In the genomic region with DNA sequence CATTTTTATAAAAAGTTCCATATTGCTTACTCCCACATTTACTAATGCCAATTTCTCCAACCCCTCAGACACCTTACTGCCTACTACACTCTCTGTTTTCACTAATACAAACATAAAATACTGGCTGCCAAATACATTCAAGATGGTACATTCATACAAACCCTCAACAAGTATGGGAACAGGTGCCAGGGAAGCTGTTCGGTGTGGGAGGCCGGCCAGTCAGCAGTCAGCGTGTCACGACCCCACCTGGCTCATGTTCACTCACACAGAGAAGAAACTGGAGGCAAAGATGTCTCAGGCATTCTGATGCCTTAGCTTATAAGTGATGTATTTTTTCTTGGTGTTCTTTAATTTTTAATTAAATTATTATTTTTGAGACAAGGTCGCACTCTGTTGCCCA, we compare ENCODE assay signal across 20 cellular contexts.
"Had no signal": no experiment of that assay in that cellular context is flagged by ENCODE, and none has a peak within 500 bp of the region (broad histone marks: within the 10 kb centered on the region; RNA-seq: fewer than 3 reads in every experiment).

No MANE protein-coding gene starts in this region.

- H3K4me3 ChIP-seq: hepatocyte, left lung, neural progenitor cell, psoas muscle, right atrium auricular region, thyroid gland, upper lobe of right lung had no signal

- H3K27me3 ChIP-seq: hepatocyte, left lung, neural progenitor cell, right atrium auricular region, thyroid gland, upper lobe of right lung had no signal

- FAIRE-seq: astrocyte, endometrium had no signal

- H3K27ac ChIP-seq: hepatocyte, left lung, neural progenitor cell, psoas muscle, right atrium auricular region, thyroid gland, upper lobe of right lung had no signal

- H3K9me3 ChIP-seq: left lung, psoas muscle, right atrium auricular region, thyroid gland, upper lobe of right lung had no signal

- H3K4me1 ChIP-seq: left lung, neural progenitor cell, psoas muscle, thyroid gland, upper lobe of right lung had no signal

- ATAC-seq: activated T-cell treated with anti-CD3 and anti-CD28 coated beads, Interleukin-2, amount 50 U/mL, for 72 hours; left lung; naive thymus-derived CD4-positive, alpha-beta T cell; stimulated activated naive CD8-positive, alpha-beta T cell treated with anti-CD3 and anti-CD28 coated beads, Interleukin-15, Interleukin-2, amounts not matched to agents 100 U/mL and 50 U/mL, for 24 hours; upper lobe of right lung; WTC11 had no signal

- DNase-seq: activated CD8-positive, alpha-beta memory T cell treated with anti-CD3 and anti-CD28 coated beads, Interleukin-2, amount 50 U/mL, for 48 hours; activated gamma-delta T cell; activated T-cell treated with anti-CD3 and anti-CD28 coated beads, Interleukin-2, amount 50 U/mL, for 72 hours; erythroblast; foreskin fibroblast; kidney glomerular epithelial cell; left lung; naive thymus-derived CD4-positive, alpha-beta T cell; psoas muscle; stimulated activated CD4-positive, alpha-beta T cell treated with anti-CD3 and anti-CD28 coated beads, Interleukin-4, amount 100 ng/mL, for 24 hours; stimulated activated naive CD8-positive, alpha-beta T cell treated with anti-CD3 and anti-CD28 coated beads, Interleukin-15, Interleukin-2, amounts not matched to agents 100 U/mL and 50 U/mL, for 24 hours; T-helper 9 cell; thyroid gland; upper lobe of right lung had no signal
